ENCODE assay signal across 1 cellular context in the genomic region with DNA sequence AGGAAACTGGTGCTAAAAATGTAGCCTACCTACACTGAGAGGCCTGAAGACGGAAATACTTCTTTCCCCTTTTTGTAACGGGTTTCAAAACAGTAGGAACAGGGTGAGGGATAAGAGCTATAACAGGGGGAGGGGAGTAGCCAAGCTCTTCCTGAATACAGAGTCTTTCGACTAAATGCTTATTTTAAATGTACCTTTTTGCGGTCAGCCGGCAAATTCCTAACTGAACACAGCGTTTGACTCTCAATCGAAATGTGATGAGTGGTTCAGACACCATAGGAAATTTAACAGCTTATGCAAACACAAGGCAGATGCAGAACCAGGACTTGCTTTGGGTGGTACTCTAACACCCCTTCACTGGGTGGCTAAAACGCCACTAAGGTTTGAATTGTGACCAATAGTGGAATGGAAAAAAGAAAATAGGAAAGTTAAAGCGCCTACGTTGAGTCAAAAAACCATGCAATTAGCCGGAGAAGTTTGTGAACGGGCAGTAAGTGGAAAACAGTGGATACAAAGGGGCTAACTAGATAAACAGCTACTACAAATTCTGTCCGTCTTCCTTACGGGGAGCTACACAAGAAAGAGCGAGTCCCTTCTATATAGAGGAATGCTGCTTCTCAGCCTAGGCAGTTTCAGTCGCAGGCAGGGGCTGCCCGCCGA.
TF ChIP-seq lines count a peak whose summit lies in the region.

No MANE protein-coding gene starts in this region.

TF ChIP-seq in HEK293, 187 proteins besides CTCF, POLR2A, EP300 and RAD21 (continued from another document):
- TF ChIP-seq, protein P1, sequence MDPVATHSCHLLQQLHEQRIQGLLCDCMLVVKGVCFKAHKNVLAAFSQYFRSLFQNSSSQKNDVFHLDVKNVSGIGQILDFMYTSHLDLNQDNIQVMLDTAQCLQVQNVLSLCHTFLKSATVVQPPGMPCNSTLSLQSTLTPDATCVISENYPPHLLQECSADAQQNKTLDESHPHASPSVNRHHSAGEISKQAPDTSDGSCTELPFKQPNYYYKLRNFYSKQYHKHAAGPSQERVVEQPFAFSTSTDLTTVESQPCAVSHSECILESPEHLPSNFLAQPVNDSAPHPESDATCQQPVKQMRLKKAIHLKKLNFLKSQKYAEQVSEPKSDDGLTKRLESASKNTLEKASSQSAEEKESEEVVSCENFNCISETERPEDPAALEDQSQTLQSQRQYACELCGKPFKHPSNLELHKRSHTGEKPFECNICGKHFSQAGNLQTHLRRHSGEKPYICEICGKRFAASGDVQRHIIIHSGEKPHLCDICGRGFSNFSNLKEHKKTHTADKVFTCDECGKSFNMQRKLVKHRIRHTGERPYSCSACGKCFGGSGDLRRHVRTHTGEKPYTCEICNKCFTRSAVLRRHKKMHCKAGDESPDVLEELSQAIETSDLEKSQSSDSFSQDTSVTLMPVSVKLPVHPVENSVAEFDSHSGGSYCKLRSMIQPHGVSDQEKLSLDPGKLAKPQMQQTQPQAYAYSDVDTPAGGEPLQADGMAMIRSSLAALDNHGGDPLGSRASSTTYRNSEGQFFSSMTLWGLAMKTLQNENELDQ (tag by site-specific recombination; IDR thresholded peaks at IDR 0.05; ENCODE audit: low read depth) = no peak
- TF ChIP-seq ZNF701 (tag by site-specific recombination; IDR thresholded peaks at IDR 0.05) (no peak), PRDM1 (tag by site-specific recombination; IDR thresholded peaks at IDR 0.05) (no peak; the same call in 1 of the 2 replicates), ZNF223 (tag by site-specific recombination; IDR thresholded peaks at IDR 0.05) (no peak), ZNF112 (tag by site-specific recombination; IDR thresholded peaks at IDR 0.05) (no peak), ZNF664 (tag by site-specific recombination; IDR thresholded peaks at IDR 0.05) (peak; percentile 98), ZNF660 (tag by site-specific recombination; IDR thresholded peaks at IDR 0.05) (peak; percentile 43; the same call in 1 of the 2 replicates), YY1 (tag by site-specific recombination; IDR thresholded peaks at IDR 0.05) (no peak), ZNF133 (tag by site-specific recombination; IDR thresholded peaks at IDR 0.05) (no peak), SP3 (tag by site-specific recombination; IDR thresholded peaks at IDR 0.05) (0 out of 2 replicates have a peak, but pooled peaks have one; percentile 10), ZNF707 (tag by site-specific recombination; IDR thresholded peaks at IDR 0.05) (no peak), YY2 (tag by site-specific recombination; IDR thresholded peaks at IDR 0.05) (no peak), FEZF1 (tag by site-specific recombination; IDR thresholded peaks at IDR 0.05) (peak; percentile 83), ZBTB21 (tag by site-specific recombination; IDR thresholded peaks at IDR 0.05) (no peak), ZNF148 (tag by site-specific recombination; IDR thresholded peaks at IDR 0.05; ENCODE audit: borderline replicate concordance) (no peak), ZBTB11 (tag by site-specific recombination; conservative IDR thresholded peaks at IDR 0.05; ENCODE audit: low read depth) (no peak), ZNF548 (tag by site-specific recombination; IDR thresholded peaks at IDR 0.05) (no peak), BCL11A (tag by site-specific recombination; IDR thresholded peaks at IDR 0.05; ENCODE audit: low read depth) (no peak), ZNF302 (tag by site-specific recombination; IDR thresholded peaks at IDR 0.05; ENCODE audit: low read depth) (no peak)
- TF ChIP-seq, protein P2, sequence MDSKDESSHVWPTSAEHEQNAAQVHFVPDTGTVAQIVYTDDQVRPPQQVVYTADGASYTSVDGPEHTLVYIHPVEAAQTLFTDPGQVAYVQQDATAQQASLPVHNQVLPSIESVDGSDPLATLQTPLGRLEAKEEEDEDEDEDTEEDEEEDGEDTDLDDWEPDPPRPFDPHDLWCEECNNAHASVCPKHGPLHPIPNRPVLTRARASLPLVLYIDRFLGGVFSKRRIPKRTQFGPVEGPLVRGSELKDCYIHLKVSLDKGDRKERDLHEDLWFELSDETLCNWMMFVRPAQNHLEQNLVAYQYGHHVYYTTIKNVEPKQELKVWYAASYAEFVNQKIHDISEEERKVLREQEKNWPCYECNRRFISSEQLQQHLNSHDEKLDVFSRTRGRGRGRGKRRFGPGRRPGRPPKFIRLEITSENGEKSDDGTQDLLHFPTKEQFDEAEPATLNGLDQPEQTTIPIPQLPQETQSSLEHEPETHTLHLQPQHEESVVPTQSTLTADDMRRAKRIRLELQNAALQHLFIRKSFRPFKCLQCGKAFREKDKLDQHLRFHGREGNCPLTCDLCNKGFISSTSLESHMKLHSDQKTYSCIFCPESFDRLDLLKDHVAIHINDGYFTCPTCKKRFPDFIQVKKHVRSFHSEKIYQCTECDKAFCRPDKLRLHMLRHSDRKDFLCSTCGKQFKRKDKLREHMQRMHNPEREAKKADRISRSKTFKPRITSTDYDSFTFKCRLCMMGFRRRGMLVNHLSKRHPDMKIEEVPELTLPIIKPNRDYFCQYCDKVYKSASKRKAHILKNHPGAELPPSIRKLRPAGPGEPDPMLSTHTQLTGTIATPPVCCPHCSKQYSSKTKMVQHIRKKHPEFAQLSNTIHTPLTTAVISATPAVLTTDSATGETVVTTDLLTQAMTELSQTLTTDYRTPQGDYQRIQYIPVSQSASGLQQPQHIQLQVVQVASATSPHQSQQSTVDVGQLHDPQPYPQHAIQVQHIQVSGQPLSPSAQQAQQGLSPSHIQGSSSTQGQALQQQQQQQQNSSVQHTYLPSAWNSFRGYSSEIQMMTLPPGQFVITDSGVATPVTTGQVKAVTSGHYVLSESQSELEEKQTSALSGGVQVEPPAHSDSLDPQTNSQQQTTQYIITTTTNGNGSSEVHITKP (tag by site-specific recombination; IDR thresholded peaks at IDR 0.05) = peak; percentile 65
TF ChIP-seq in HEK293: peak in this region for 19.
